In the genomic region with DNA sequence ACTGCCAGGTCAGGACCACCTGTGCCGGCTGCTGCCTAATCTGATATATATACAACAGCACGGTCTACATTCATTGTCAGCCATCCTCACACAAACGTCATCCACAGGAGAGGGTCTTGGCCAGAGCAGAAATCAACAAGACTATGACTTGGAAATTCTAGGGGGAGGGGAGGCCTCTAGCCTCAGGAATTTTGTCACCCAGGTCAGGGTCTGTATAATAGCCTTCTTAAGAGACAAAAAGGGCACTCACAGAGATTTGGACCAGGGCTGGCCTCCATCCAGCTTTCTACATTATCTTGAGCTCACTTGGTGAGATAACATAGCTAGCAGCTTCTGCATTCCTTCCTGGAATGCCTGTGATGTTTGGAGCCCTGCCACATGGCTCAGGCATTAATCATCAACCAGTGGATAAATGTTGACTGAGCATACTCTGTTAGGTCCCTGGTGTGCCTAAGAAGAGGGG, we compare ENCODE assay signal across 9 cellular contexts. TPM values are rescaled to one million over a fixed set of nuclear protein-coding genes. Genes with fewer than 3 reads are reported as not detected.
A peak's percentile ranks its signal among the peaks of the same experiment; 100 is the strongest.
DNase-seq lines count a peak whose midpoint lies in the region; ATAC-seq, FAIRE-seq and TF ChIP-seq lines count a peak whose summit lies in the region.
"Had no signal": no experiment of that assay in that cellular context is flagged by ENCODE, and none has a peak within 500 bp of the region (broad histone marks: within the 10 kb centered on the region; RNA-seq: fewer than 3 reads in every experiment).

No MANE protein-coding gene starts in this region.

- peak overlapping the region; percentile 90 for H3K4ac ChIP-seq in IMR-90 (ENCODE audit: low read depth, low read length)

- no peak overlapping the region for H3K4me3 Mint-ChIP-seq in activated CD8-positive, alpha-beta T cell treated with anti-CD3 and anti-CD28 coated beads for 36 hours

- no CpG with 5 or more reads among the region's 3 CpGs for WGBS in IMR-90 (ENCODE audit: extremely low coverage in 2 of 2, insufficient read length in 1 of 2), 2 experiments
- 72% methylated on average over 3 of the region's 3 CpGs for WGBS in mammary epithelial cell (ENCODE audit: low coverage, missing lambda C conversion rate)

- H3K27me3 ChIP-seq in IMR-90 (ENCODE audit: control insufficient read depth, insufficient read depth, low read length) (no peaks in the 10 kb centered on the region), mammary epithelial cell (ENCODE audit: insufficient read depth, low read length) (no peaks in the 10 kb centered on the region), kidney epithelial cell (ENCODE audit: control insufficient read depth, insufficient read depth, low read length) (no peaks in the 10 kb centered on the region), upper lobe of right lung (no peaks in the 10 kb centered on the region)

- CTCF ChIA-PET in IMR-90 (lab: Yijun Ruan, JAX): interaction anchor here (1.7 to 2.2 kb wide), 2 partner anchors 13 to 188 kb away, joined by 3 to 9 read pairs; no protein-coding TSS in a partner anchor
- CTCF ChIA-PET in mammary epithelial cell (lab: Charles Lee; ENCODE audit: low non-redundant PET): interaction anchor here (1.0 kb wide), 1 partner anchor 742 kb away, joined by 5 read pairs; no protein-coding TSS in a partner anchor
- CTCF ChIA-PET in activated CD8-positive, alpha-beta T cell treated with anti-CD3 and anti-CD28 coated beads for 36 hours (lab: Charles Lee): interaction anchor here (1.1 kb wide), 1 partner anchor 12 kb away, joined by 3 read pairs; no protein-coding TSS in a partner anchor

- H3K4me1 ChIP-seq in IMR-90 (ENCODE audit: control insufficient read depth, insufficient read depth, low read length): peaks cover 17% of the 10 kb centered on the region
- H3K4me1 ChIP-seq in mammary epithelial cell (ENCODE audit: insufficient read depth, low read length): peaks cover 16% of the 10 kb centered on the region
- peaks cover 9% of the 10 kb centered on the region for H3K4me1 ChIP-seq in upper lobe of right lung

- H3K9me1 ChIP-seq in IMR-90 (ENCODE audit: insufficient read depth, low read length): peaks cover 10% of the 10 kb centered on the region

- H3K36me3 Mint-ChIP-seq in activated CD8-positive, alpha-beta T cell treated with anti-CD3 and anti-CD28 coated beads for 36 hours (ENCODE audit: low read depth): no peaks in the 10 kb centered on the region

- H3K36me3 ChIP-seq in IMR-90 (ENCODE audit: control insufficient read depth, insufficient read depth, low read length) (no peaks in the 10 kb centered on the region), mammary epithelial cell (ENCODE audit: insufficient read depth, low read length) (no peaks in the 10 kb centered on the region), kidney epithelial cell (ENCODE audit: control insufficient read depth, insufficient read depth, low read length) (no peaks in the 10 kb centered on the region), upper lobe of right lung (no peaks in the 10 kb centered on the region)

- peak overlapping the region in 1 of 2 experiments; percentile 47; a peak in 3 of 4 replicates for H4K8ac ChIP-seq in IMR-90 (ENCODE audit: low read depth in 2 of 2, low read length in 2 of 2)

- H2AFZ ChIP-seq in IMR-90 (replicated peaks; ENCODE audit: low read length, poor library complexity) (peak overlapping the region; percentile 60), mammary epithelial cell (ENCODE audit: low read depth, low read length) (no peak overlapping the region)

- peak overlapping the region; percentile 88 for H2BK120ac ChIP-seq in IMR-90 (ENCODE audit: low read depth, low read length)

- no peak for FAIRE-seq in GM12891 (lab: Jason Lieb, UNC)

- H2BK5ac ChIP-seq in IMR-90 (ENCODE audit: low read depth, low read length, poor library complexity, severe bottlenecking): peak overlapping the region; percentile 59

- intact Hi-C loops in IMR-90 (cut with micrococcal nuclease): loop anchor here (2.0 kb wide), 1 partner anchor 50 kb away; a partner anchor contains a TSS
- intact Hi-C loops in mammary epithelial cell (cut with micrococcal nuclease): loop anchor here (1.0 kb wide), 1 partner anchor 51 kb away; a partner anchor contains a TSS
- intact Hi-C loops in upper lobe of right lung (cut with DNase I): no loop called here
- intact Hi-C loops in activated CD8-positive, alpha-beta T cell treated with anti-CD3 and anti-CD28 coated beads for 36 hours (cut with micrococcal nuclease): no loop called here

- H2BK20ac ChIP-seq in IMR-90 (ENCODE audit: low read depth, low read length): peak overlapping the region; percentile 85

- peak overlapping the region; percentile 58 for H2AK9ac ChIP-seq in IMR-90 (replicated peaks; ENCODE audit: low read depth, low read length, poor library complexity)

- TF ChIP-seq CTCF in IMR-90 (conservative IDR thresholded peaks at IDR 0.05; ENCODE audit: low read depth, low read length) (no peak), mammary epithelial cell (conservative IDR thresholded peaks at IDR 0.05 in 1 of 2, IDR thresholded peaks at IDR 0.05 in 1 of 2; ENCODE audit: extremely low read depth in 1 of 2, insufficient read depth in 1 of 2, low read depth in 1 of 2, low read length in 2 of 2) (no peak), kidney epithelial cell (IDR thresholded peaks at IDR 0.05; ENCODE audit: insufficient read depth, low read length, poor library complexity, severe bottlenecking) (no peak), upper lobe of right lung (IDR thresholded peaks at IDR 0.05) (no peak)
- no peak for TF ChIP-seq CTCF in activated CD8-positive, alpha-beta T cell treated with anti-CD3 and anti-CD28 coated beads for 36 hours (IDR thresholded peaks at IDR 0.05)

- H2BK15ac ChIP-seq in IMR-90 (ENCODE audit: low read depth, low read length): peak overlapping the region; percentile 77; the same call in 2 of the 3 replicates

- peak overlapping the region; percentile 22; the same call in 1 of the 2 replicates for H3K4me2 ChIP-seq in IMR-90 (ENCODE audit: low read depth, low read length)
- H3K4me2 ChIP-seq in mammary epithelial cell (ENCODE audit: insufficient read depth, low read depth, low read length): peak overlapping the region; percentile 17

- peak overlapping the region; percentile 5; the same call in 1 of the 2 replicates for H4K5ac ChIP-seq in IMR-90 (ENCODE audit: low read depth, low read length)

- H4K20me1 ChIP-seq in IMR-90 (ENCODE audit: insufficient read depth, low read length) (no peaks in the 10 kb centered on the region), mammary epithelial cell (ENCODE audit: insufficient read depth, low read length) (no peaks in the 10 kb centered on the region)

- POLR2A ChIA-PET in IMR-90 (lab: Charles Lee; ENCODE audit: unreplicated experiment): no interaction called here
- POLR2A ChIA-PET in activated CD8-positive, alpha-beta T cell treated with anti-CD3 and anti-CD28 coated beads for 36 hours (lab: Charles Lee): no interaction called here

- H3K79me1 ChIP-seq in IMR-90 (ENCODE audit: low read depth in 1 of 2, low read length in 2 of 2): no peaks in the 10 kb centered on the region; a peak in 1 of 4 replicates

- H3K9ac ChIP-seq in IMR-90 (ENCODE audit: low read depth, low read length): no peak overlapping the region
- H3K9ac ChIP-seq in mammary epithelial cell (ENCODE audit: insufficient read depth, low read length): no peak overlapping the region

- in situ Hi-C loops in IMR-90 (cut with MboI; ENCODE audit: low sequenced_read_pairs) (loop anchor here (25.0 kb wide), 1 partner anchor 749 kb away; no protein-coding TSS in a partner anchor), mammary epithelial cell (cut with MboI; ENCODE audit: low sequenced_read_pairs in 2 of 2) (no loop called here)

- no peak; the same call in 1 of the 2 replicates for TF ChIP-seq RAD21 in IMR-90 (IDR thresholded peaks at IDR 0.05; ENCODE audit: low read length)

- no peaks in the 10 kb centered on the region for H3K79me2 ChIP-seq in mammary epithelial cell (ENCODE audit: insufficient read depth, low read length)

- DNase-seq in IMR-90 (peak; percentile 93), mammary epithelial cell (peak; percentile 73), kidney epithelial cell (ENCODE audit: low read depth) (peak; percentile 90), upper lobe of right lung (peak; percentile 73), GM12891 (ENCODE audit: insufficient read length, low spot score) (no peak), NCI-H748 (lab: John Stamatoyannopoulos, UW; ENCODE audit: unreplicated experiment) (no peak)
- no peak for DNase-seq in activated CD8-positive, alpha-beta T cell treated with anti-CD3 and anti-CD28 coated beads for 36 hours
- DNase-seq: NCI-H2081 had no signal

- H3K4me3 ChIP-seq in IMR-90 (ENCODE audit: insufficient read depth, low read depth, low read length): no peak overlapping the region
- no peak overlapping the region for H3K4me3 ChIP-seq in mammary epithelial cell (replicated peaks in 1 of 3; ENCODE audit: insufficient read depth in 1 of 3, low read depth in 2 of 3, low read length in 3 of 3)
- no peak overlapping the region for H3K4me3 ChIP-seq in kidney epithelial cell (ENCODE audit: low read depth, low read length)
- no peak overlapping the region for H3K4me3 ChIP-seq in upper lobe of right lung

- no peak for TF ChIP-seq POLR2A in IMR-90 (IDR thresholded peaks at IDR 0.05; ENCODE audit: low read depth, low read length)
- TF ChIP-seq POLR2A in GM12891 (IDR thresholded peaks at IDR 0.05; ENCODE audit: low read depth, low read length): no peak

- peak overlapping the region; percentile 34; the same call in 1 of the 2 replicates for H3K14ac ChIP-seq in IMR-90 (replicated peaks; ENCODE audit: low read depth, low read length)

- BruUV-seq in IMR-90 (replicated peaks; lab: Mats Ljungman, UMichigan) (no TSS peak), mammary epithelial cell (replicated peaks; lab: Mats Ljungman, UMichigan) (no TSS peak)

- H3K18ac ChIP-seq in IMR-90 (ENCODE audit: low read depth, low read length): peak overlapping the region; percentile 23; the same call in 1 of the 2 replicates

- H3K56ac ChIP-seq in IMR-90 (ENCODE audit: extremely low read depth, insufficient read depth, low read length): peak overlapping the region; percentile 0; the same call in 1 of the 2 replicates

- H4K91ac ChIP-seq in IMR-90 (ENCODE audit: insufficient read depth, low read depth, low read length): peak overlapping the region; percentile 88

- dilution Hi-C loops in IMR-90 (cut with HindIII; ENCODE audit: low sequenced_read_pairs, unreplicated experiment) (no loop called here), mammary epithelial cell (cut with HindIII; ENCODE audit: low sequenced_read_pairs) (loop anchor here (25.0 kb wide), 1 partner anchor 549 kb away; no protein-coding TSS in a partner anchor)

- peak overlapping the region; percentile 0; the same call in 1 of the 2 replicates for H3K27ac ChIP-seq in IMR-90 (ENCODE audit: insufficient read depth, low read length)
- no peak overlapping the region for H3K27ac ChIP-seq in mammary epithelial cell (ENCODE audit: insufficient read depth, low read depth, low read length)
- no peak overlapping the region for H3K27ac ChIP-seq in upper lobe of right lung

- peaks cover 28% of the 10 kb centered on the region for H3K27me3 Mint-ChIP-seq in activated CD8-positive, alpha-beta T cell treated with anti-CD3 and anti-CD28 coated beads for 36 hours

- peak overlapping the region; percentile 58; the same call in 1 of the 2 replicates for H3K23ac ChIP-seq in IMR-90 (ENCODE audit: low read depth, low read length)

- H3K27ac Mint-ChIP-seq in activated CD8-positive, alpha-beta T cell treated with anti-CD3 and anti-CD28 coated beads for 36 hours: no peak overlapping the region

- ATAC-seq in IMR-90 (ENCODE audit: low read depth) (peak; percentile 87), upper lobe of right lung (peak; percentile 89), HG03432 (IDR thresholded peaks at IDR 0.05; ENCODE audit: unreplicated experiment) (no peak)
- ATAC-seq in activated CD8-positive, alpha-beta T cell treated with anti-CD3 and anti-CD28 coated beads for 36 hours: no peak

- H2AK5ac ChIP-seq in IMR-90 (ENCODE audit: low read depth, low read length): peak overlapping the region; percentile 69

- no peaks in the 10 kb centered on the region for H3K4me1 Mint-ChIP-seq in activated CD8-positive, alpha-beta T cell treated with anti-CD3 and anti-CD28 coated beads for 36 hours (ENCODE audit: low read depth)

- H3K9me3 Mint-ChIP-seq in activated CD8-positive, alpha-beta T cell treated with anti-CD3 and anti-CD28 coated beads for 36 hours: no peaks in the 10 kb centered on the region

- H3K9me3 ChIP-seq in IMR-90 (ENCODE audit: control insufficient read depth, insufficient read depth, low read length) (peaks cover 4% of the 10 kb centered on the region; the same call in 1 of the 2 replicates), mammary epithelial cell (replicated peaks; ENCODE audit: insufficient read depth, low read length) (no peaks in the 10 kb centered on the region), upper lobe of right lung (no peaks in the 10 kb centered on the region)

RNA-seq across cellular contexts. Expression of a gene that starts 50.4 kb away (rescaled TPM):
- 25.1 and 27.5 TPM in 2 replicates for total RNA-seq in IMR-90 (2012; rRNA removed)
- 57.0 and 58.4 TPM in 2 replicates for polyA plus RNA-seq in IMR-90 (2012; rRNA removed)
- polyA plus RNA-seq in IMR-90 (2012; cell fraction: cytosol; rRNA removed): 28.8 and 51.0 TPM in 2 replicates
- polyA plus RNA-seq in IMR-90 (2012; cell fraction: nucleus; rRNA removed; ENCODE audit: low replicate concordance): 139 and 218 TPM in 2 replicates
- total RNA-seq in mammary epithelial cell: 10 to 100 TPM; 68.8 to 70.8 TPM
- polyA plus RNA-seq in mammary epithelial cell: 13.8 TPM
- 37.5 TPM for polyA minus RNA-seq in mammary epithelial cell
- total RNA-seq in kidney epithelial cell: 24.3 and 29.4 TPM in 2 replicates
- 72.4 TPM for total RNA-seq in upper lobe of right lung
- polyA plus RNA-seq in GM12891 (2012; ENCODE audit: low read depth, missing spikeins): 2.4 TPM
- total RNA-seq in activated CD8-positive, alpha-beta T cell treated with anti-CD3 and anti-CD28 coated beads for 36 hours: 1 to 10 TPM; 3.2 to 3.5 TPM

Comparison
In these comparisons a context has a peak if more than half of its experiments do, and no peak if none do; other contexts are left out.
1. ATAC-seq: peak in IMR-90 (single experiment) and upper lobe of right lung (single experiment); none in HG03432 (single experiment) and activated CD8-positive, alpha-beta T cell treated with anti-CD3 and anti-CD28 coated beads for 36 hours (single experiment).
2. DNase-seq: peak in IMR-90 (single experiment), mammary epithelial cell (single experiment), kidney epithelial cell (single experiment) and upper lobe of right lung (single experiment); none in GM12891 (single experiment), activated CD8-positive, alpha-beta T cell treated with anti-CD3 and anti-CD28 coated beads for 36 hours (single experiment) and NCI-H748 (single experiment).
3. intact Hi-C loops: an anchor here in IMR-90 (2.0 kb wide) and mammary epithelial cell (1.0 kb wide); none called in upper lobe of right lung and activated CD8-positive, alpha-beta T cell treated with anti-CD3 and anti-CD28 coated beads for 36 hours.